ENCODE assay signal across 1 cellular context in the genomic region with DNA sequence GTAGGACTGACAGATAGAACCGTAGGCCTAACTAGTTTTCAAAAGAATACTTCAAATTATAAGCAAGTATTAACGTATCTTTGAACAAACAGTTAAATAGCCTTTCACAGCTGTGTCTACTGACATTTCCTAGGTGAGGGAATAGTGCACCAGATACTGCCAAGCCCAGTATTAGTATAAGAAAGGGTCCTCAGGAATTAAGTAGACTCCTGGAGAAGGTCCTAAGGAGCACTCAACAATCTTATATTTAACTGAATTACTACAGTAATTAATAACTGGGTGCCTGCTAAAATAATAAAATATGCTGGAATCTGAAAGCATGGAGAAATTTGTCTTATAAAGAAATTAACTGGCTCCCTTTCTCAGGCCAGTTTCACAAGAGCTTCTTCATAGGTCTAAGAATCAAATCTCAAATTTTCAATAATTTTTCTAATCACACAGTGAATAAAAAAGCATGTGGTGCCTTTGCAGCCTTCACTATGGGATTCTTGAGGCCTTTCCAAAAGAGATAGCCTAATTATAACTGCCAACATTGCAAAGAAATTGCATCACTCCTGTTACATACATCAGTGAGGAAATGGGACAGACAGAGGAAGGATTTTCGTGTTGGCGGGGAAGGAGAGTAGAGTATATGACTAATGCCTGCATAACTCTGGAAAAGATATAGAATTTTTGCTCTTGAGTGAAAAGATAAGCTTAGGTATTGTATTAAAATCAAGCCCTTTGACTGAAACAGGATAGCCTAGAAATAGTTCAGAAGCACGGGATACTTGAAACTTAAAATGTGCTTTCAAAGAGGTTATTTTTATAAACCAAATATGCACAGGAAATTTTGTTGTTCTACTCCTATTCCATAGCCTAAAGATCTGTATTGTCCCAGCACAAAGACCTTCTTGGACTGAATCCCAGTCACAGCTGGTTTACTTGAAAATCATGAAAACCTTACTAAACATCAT.
TF ChIP-seq lines count a peak whose summit lies in the region.

No MANE protein-coding gene starts in this region.

TF ChIP-seq in IMR-90, 13 proteins besides CTCF, POLR2A, EP300 and RAD21 (continued from another document):
- TF ChIP-seq, protein P1, sequence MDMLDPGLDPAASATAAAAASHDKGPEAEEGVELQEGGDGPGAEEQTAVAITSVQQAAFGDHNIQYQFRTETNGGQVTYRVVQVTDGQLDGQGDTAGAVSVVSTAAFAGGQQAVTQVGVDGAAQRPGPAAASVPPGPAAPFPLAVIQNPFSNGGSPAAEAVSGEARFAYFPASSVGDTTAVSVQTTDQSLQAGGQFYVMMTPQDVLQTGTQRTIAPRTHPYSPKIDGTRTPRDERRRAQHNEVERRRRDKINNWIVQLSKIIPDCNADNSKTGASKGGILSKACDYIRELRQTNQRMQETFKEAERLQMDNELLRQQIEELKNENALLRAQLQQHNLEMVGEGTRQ (IDR thresholded peaks at IDR 0.05; ENCODE audit: low read depth, low read length), result no peak
- TF ChIP-seq RCOR1 (IDR thresholded peaks at IDR 0.05; ENCODE audit: insufficient replicate concordance, low read length) (peak; percentile 37), FOS (IDR thresholded peaks at IDR 0.05; ENCODE audit: low read depth, low read length) (peak; percentile 64; the same call in 1 of the 2 replicates)
